In genomic region chr6:105172515-105172914, GRCh38 we compare ENCODE assay signal across 13 cellular contexts. TPM values are rescaled to one million over a fixed set of nuclear protein-coding genes. Genes with fewer than 3 reads are reported as not detected.
"Had no signal": no experiment of that assay in that cellular context is flagged by ENCODE, and none has a peak within 500 bp of the region (broad histone marks: within the 10 kb centered on the region; RNA-seq: fewer than 3 reads in every experiment).

No MANE protein-coding gene starts in this region.

RNA-seq across cellular contexts. Expression of gene POPDC3, which starts 7.3 kb away (rescaled TPM):
- total RNA-seq: activated B cell treated with CpG ODN at 0.5 μM for 24 hours; activated CD4-positive, alpha-beta memory T cell treated with anti-CD3 and anti-CD28 coated beads for 36 hours; activated CD4-positive, alpha-beta memory T cell treated with anti-CD3 and anti-CD28 coated beads, Interleukin-2, amount 10 ng/mL, durations not matched to agents 7 days and 5 days; activated CD4-positive, alpha-beta T cell treated with anti-CD3 and anti-CD28 coated beads for 36 hours; activated CD4-positive, alpha-beta T cell treated with anti-CD3 and anti-CD28 coated beads, Interleukin-2, amount 10 ng/mL, durations not matched to agents 24 days and 14 days; activated CD4-positive, alpha-beta T cell treated with anti-CD3 and anti-CD28 coated beads, Interleukin-2, amount 10 ng/mL, durations not matched to agents 7 days and 5 days; activated CD8-positive, alpha-beta memory T cell treated with anti-CD3 and anti-CD28 coated beads for 36 hours; activated CD8-positive, alpha-beta memory T cell treated with anti-CD3 and anti-CD28 coated beads, Interleukin-2, amount 10 ng/mL, durations not matched to agents 7 days and 5 days; activated CD8-positive, alpha-beta T cell treated with anti-CD3 and anti-CD28 coated beads for 36 hours; activated CD8-positive, alpha-beta T cell treated with anti-CD3 and anti-CD28 coated beads, Interleukin-2, amount 10 ng/mL, durations not matched to agents 7 days and 5 days; T-helper 1 cell treated with Interleukin-12 subunit alpha and Interleukin-12 subunit beta and Interleukin-4 antibody, amounts not matched to agents 30 ng/mL and 1 ng/mL, for 36 hours; T-helper 17 cell; T-helper 2 cell treated with Interferon-gamma antibody and Interleukin-4, amounts not matched to agents 100 ng/mL and 5 ng/mL, for 36 hours had no signal
